In genomic region chr1:184753093-184753492, GRCh38 we compare ENCODE assay signal across 9 cellular contexts. TPM values are rescaled to one million over a fixed set of nuclear protein-coding genes. Genes with fewer than 3 reads are reported as not detected.
A peak's percentile ranks its signal among the peaks of the same experiment; 100 is the strongest.
DNase-seq lines count a peak whose midpoint lies in the region; ATAC-seq, FAIRE-seq and TF ChIP-seq lines count a peak whose summit lies in the region.
"Had no signal": no experiment of that assay in that cellular context is flagged by ENCODE, and none has a peak within 500 bp of the region (broad histone marks: within the 10 kb centered on the region; RNA-seq: fewer than 3 reads in every experiment).

No MANE protein-coding gene starts in this region.

- H3K4me1 ChIP-seq in astrocyte (ENCODE audit: insufficient read depth, low read length) (peaks cover 11% of the 10 kb centered on the region), mesodermal cell (ENCODE audit: control insufficient read depth, insufficient read depth, low read length, poor library complexity, severe bottlenecking) (no peaks in the 10 kb centered on the region)

- peaks cover 9% of the 10 kb centered on the region for H3K27me3 Mint-ChIP-seq in stimulated activated naive CD8-positive, alpha-beta T cell treated with anti-CD3 and anti-CD28 coated beads, Interleukin-15, Interleukin-2, amounts not matched to agents 100 ng/mL and 50 ng/mL, for 24 hours
- H3K27me3 Mint-ChIP-seq in astrocyte (ENCODE audit: low read depth, unreplicated experiment): no peaks in the 10 kb centered on the region

- peaks cover 16% of the 10 kb centered on the region for H3K36me3 Mint-ChIP-seq in stimulated activated naive CD8-positive, alpha-beta T cell treated with anti-CD3 and anti-CD28 coated beads, Interleukin-15, Interleukin-2, amounts not matched to agents 100 ng/mL and 50 ng/mL, for 24 hours (ENCODE audit: low read depth)
- H3K36me3 Mint-ChIP-seq in astrocyte (ENCODE audit: low read depth, unreplicated experiment): no peaks in the 10 kb centered on the region

- H3K4me3 Mint-ChIP-seq in stimulated activated naive CD8-positive, alpha-beta T cell treated with anti-CD3 and anti-CD28 coated beads, Interleukin-15, Interleukin-2, amounts not matched to agents 100 ng/mL and 50 ng/mL, for 24 hours: peak overlapping the region; percentile 96
- peak overlapping the region; percentile 92 for H3K4me3 Mint-ChIP-seq in astrocyte (ENCODE audit: unreplicated experiment)

- H3K4me1 Mint-ChIP-seq in stimulated activated naive CD8-positive, alpha-beta T cell treated with anti-CD3 and anti-CD28 coated beads, Interleukin-15, Interleukin-2, amounts not matched to agents 100 ng/mL and 50 ng/mL, for 24 hours (ENCODE audit: low read depth): peaks cover 59% of the 10 kb centered on the region
- peaks cover 12% of the 10 kb centered on the region for H3K4me1 Mint-ChIP-seq in astrocyte (ENCODE audit: low read depth, unreplicated experiment)

- peak overlapping the region; percentile 92 for H3K27ac Mint-ChIP-seq in stimulated activated naive CD8-positive, alpha-beta T cell treated with anti-CD3 and anti-CD28 coated beads, Interleukin-15, Interleukin-2, amounts not matched to agents 100 ng/mL and 50 ng/mL, for 24 hours
- peak overlapping the region; percentile 77 for H3K27ac Mint-ChIP-seq in astrocyte (ENCODE audit: unreplicated experiment)

- H3K9me3 Mint-ChIP-seq in stimulated activated naive CD8-positive, alpha-beta T cell treated with anti-CD3 and anti-CD28 coated beads, Interleukin-15, Interleukin-2, amounts not matched to agents 100 ng/mL and 50 ng/mL, for 24 hours: no peaks in the 10 kb centered on the region
- H3K9me3 Mint-ChIP-seq in astrocyte (ENCODE audit: unreplicated experiment): no peaks in the 10 kb centered on the region

- no peak for ATAC-seq in stimulated activated naive CD8-positive, alpha-beta T cell treated with anti-CD3 and anti-CD28 coated beads, Interleukin-15, Interleukin-2, amounts not matched to agents 100 U/mL and 50 U/mL, for 24 hours
- no peak for ATAC-seq in HG03378 (IDR thresholded peaks at IDR 0.05; ENCODE audit: unreplicated experiment)

- peak overlapping the region; percentile 89 for H3K4me2 ChIP-seq in astrocyte (ENCODE audit: low read length)

- H3K9me3 ChIP-seq in astrocyte (ENCODE audit: insufficient read depth, low read depth, low read length): no peaks in the 10 kb centered on the region
- no peaks in the 10 kb centered on the region for H3K9me3 ChIP-seq in mesodermal cell (ENCODE audit: control insufficient read depth, low read length)

- H3K36me3 ChIP-seq in astrocyte (ENCODE audit: insufficient read depth, low read length) (no peaks in the 10 kb centered on the region), mesodermal cell (ENCODE audit: control insufficient read depth, insufficient read depth, low read length) (no peaks in the 10 kb centered on the region)

- H3K27me3 ChIP-seq in astrocyte (ENCODE audit: insufficient read depth, low read length): no peaks in the 10 kb centered on the region

- 80 to 88% methylated on average over 2 of the region's 5 CpGs for WGBS in mesodermal cell (ENCODE audit: insufficient coverage in 2 of 2), 2 experiments

- no peak overlapping the region for H3K9ac ChIP-seq in astrocyte (ENCODE audit: low read length)

- H3K27ac ChIP-seq in astrocyte (ENCODE audit: low read depth, low read length) (no peak overlapping the region), mesodermal cell (ENCODE audit: low read depth, low read length, severe bottlenecking) (no peak overlapping the region)

- TF ChIP-seq CTCF in astrocyte (IDR thresholded peaks at IDR 0.05; ENCODE audit: insufficient read depth, low read depth, low read length): no peak

- FAIRE-seq in astrocyte (lab: Jason Lieb, UNC) (no peak), H54 (lab: Jason Lieb, UNC) (no peak)

- TF ChIP-seq POLR2A in H54 (IDR thresholded peaks at IDR 0.05; ENCODE audit: low read depth, low read length): no peak

- no peak for DNase-seq in stimulated activated naive CD8-positive, alpha-beta T cell treated with anti-CD3 and anti-CD28 coated beads, Interleukin-15, Interleukin-2, amounts not matched to agents 100 U/mL and 50 U/mL, for 24 hours
- no peak for DNase-seq in astrocyte (ENCODE audit: low read depth)
- DNase-seq in H54 (ENCODE audit: insufficient read length, low spot score): no peak
- DNase-seq in NCI-H2107 treated with DMSO at 0.1 percent for 48 hours (lab: John Stamatoyannopoulos, UW; ENCODE audit: unreplicated experiment): no peak
- no peak for DNase-seq in MV-4-11 (lab: John Stamatoyannopoulos, UW)
- DNase-seq: NCI-H524 had no signal

- peaks cover 40% of the 10 kb centered on the region for H3K79me2 ChIP-seq in astrocyte (ENCODE audit: insufficient read depth, low read length)

- no peak overlapping the region for H2AFZ ChIP-seq in astrocyte (ENCODE audit: low read depth, low read length)

- H3K4me3 ChIP-seq in astrocyte (ENCODE audit: insufficient read depth, low read depth, low read length) (peak overlapping the region; percentile 75), mesodermal cell (ENCODE audit: extremely low read depth, insufficient read depth, low read length, poor library complexity, severe bottlenecking) (peak overlapping the region; percentile 70)

- peaks cover 9% of the 10 kb centered on the region for H4K20me1 ChIP-seq in astrocyte (ENCODE audit: insufficient read depth, low read length)

RNA-seq across cellular contexts. Expression of gene EDEM3, which starts 1.6 kb away (rescaled TPM):
- 31.8 and 36.7 TPM in 2 replicates for total RNA-seq in astrocyte
- 25.0 TPM for polyA plus RNA-seq in mesodermal cell (2013, experiment 1 of 2)
- polyA plus RNA-seq in mesodermal cell (2013, experiment 2 of 2): 25.6 TPM
